ENCODE assay signal across 8 cellular contexts in genomic region chr19:1855828-1856255, GRCh38. TPM values are rescaled to one million over a fixed set of nuclear protein-coding genes. Genes with fewer than 3 reads are reported as not detected.
DNase-seq lines count a peak whose midpoint lies in the region; ATAC-seq and TF ChIP-seq lines count a peak whose summit lies in the region.

No MANE protein-coding gene starts in this region.

- in situ Hi-C loops in G401 (cut with HindIII; ENCODE audit: low sequenced_read_pairs) = no loop called here

- H3K36me3 Mint-ChIP-seq in osteocyte (ENCODE audit: unreplicated experiment) = no peaks in the 10 kb centered on the region

- H3K27ac Mint-ChIP-seq in osteocyte (ENCODE audit: unreplicated experiment) = peak overlapping the region; percentile 91

- H3K4me3 Mint-ChIP-seq in osteocyte (ENCODE audit: unreplicated experiment) = peak overlapping the region; percentile 55

- H3K36me3 ChIP-seq in colonic mucosa = no peaks in the 10 kb centered on the region

- peaks cover 58% of the 10 kb centered on the region for H3K4me1 Mint-ChIP-seq in osteocyte (ENCODE audit: unreplicated experiment)

- intact Hi-C loops in colonic mucosa (cut with DNase I) = no loop called here

- H3K9me3 ChIP-seq in colonic mucosa = no peaks in the 10 kb centered on the region

- H3K9me3 Mint-ChIP-seq in osteocyte (ENCODE audit: unreplicated experiment) = no peaks in the 10 kb centered on the region

- H3K4me3 ChIP-seq in colonic mucosa = peak overlapping the region; percentile 45

- H3K9ac ChIP-seq in colonic mucosa (ENCODE audit: low read depth in 2 of 2, low read length in 2 of 2) = peak overlapping the region; percentile 87 to 98

- H3K27ac ChIP-seq in colonic mucosa = peak overlapping the region; percentile 98

- ATAC-seq in HG03196 (IDR thresholded peaks at IDR 0.05; ENCODE audit: unreplicated experiment) = no peak

- TF ChIP-seq CTCF in colonic mucosa (IDR thresholded peaks at IDR 0.05) (no peak), osteocyte (IDR thresholded peaks at IDR 0.05) (no peak)

- H3K4me1 ChIP-seq in colonic mucosa = peaks cover 52% of the 10 kb centered on the region

- DNase-seq in G401 (ENCODE audit: low spot score) (peak; percentile 19), NCI-H2171 treated with DMSO at 0.1 percent for 48 hours (lab: John Stamatoyannopoulos, UW) (peak; percentile 71), colonic mucosa (peak; percentile 45), osteocyte (ENCODE audit: extremely low spot score, unreplicated experiment) (no peak), NCI-H2107 treated with DMSO at 0.1 percent for 48 hours (lab: John Stamatoyannopoulos, UW; ENCODE audit: unreplicated experiment) (no peak), A172 (ENCODE audit: low spot score) (no peak), NCI-H187 treated with DMSO at 0.1 percent for 48 hours (lab: John Stamatoyannopoulos, UW) (no peak)

- H3K27me3 ChIP-seq in colonic mucosa = no peaks in the 10 kb centered on the region

- no peaks in the 10 kb centered on the region for H3K27me3 Mint-ChIP-seq in osteocyte (ENCODE audit: unreplicated experiment)

RNA-seq across cellular contexts. Expression of gene KLF16, which starts 7.5 kb away (rescaled TPM):
- 27.9 and 29.2 TPM in 2 replicates for total RNA-seq in G401 (2014; rRNA removed; shearing (Covaris generic))
- 10 to 100 TPM; 31.1 to 34.8 TPM for total RNA-seq in colonic mucosa
- total RNA-seq in osteocyte = 25.1 and 26.3 TPM in 2 replicates
- 8.2 and 11.5 TPM in 2 replicates for total RNA-seq in A172 (2014; rRNA removed; shearing (Covaris generic))

RNA-seq across cellular contexts. Expression of gene REXO1, which starts 7.6 kb away (rescaled TPM):
- 7.8 and 10.7 TPM in 2 replicates for total RNA-seq in G401 (2014; rRNA removed; shearing (Covaris generic))
- total RNA-seq in colonic mucosa (10 to 100 TPM; 42.0 to 51.7 TPM), osteocyte (29.8 and 39.3 TPM in 2 replicates)
- total RNA-seq in A172 (2014; rRNA removed; shearing (Covaris generic)) = 8.0 and 30.4 TPM in 2 replicates

RNA-seq across cellular contexts. Expression of gene ABHD17A, which starts 29.5 kb away (rescaled TPM):
- 94.4 and 130 TPM in 2 replicates for total RNA-seq in G401 (2014; rRNA removed; shearing (Covaris generic))
- 10 to 100 TPM; 53.3 to 78.5 TPM for total RNA-seq in colonic mucosa
- 63.4 and 64.0 TPM in 2 replicates for total RNA-seq in osteocyte
- total RNA-seq in A172 (2014; rRNA removed; shearing (Covaris generic)) = 72.6 and 120 TPM in 2 replicates

RNA-seq across cellular contexts. Expression of gene ATP8B3, which starts 43.8 kb away (rescaled TPM):
- total RNA-seq in G401 (2014; rRNA removed; shearing (Covaris generic)) = 2.5 and 5.5 TPM in 2 replicates
- total RNA-seq in colonic mucosa (under 1 TPM; 0.15 to 0.42 TPM), osteocyte (4.6 and 5.2 TPM in 2 replicates)
- 8.6 and 12.4 TPM in 2 replicates for total RNA-seq in A172 (2014; rRNA removed; shearing (Covaris generic))

RNA-seq across cellular contexts. Expression of gene ADAT3, which starts 49.4 kb away (rescaled TPM):
- total RNA-seq in G401 (2014; rRNA removed; shearing (Covaris generic)) = 8.6 and 13.5 TPM in 2 replicates
- total RNA-seq in colonic mucosa (10 to 100 TPM; 14.2 to 24.7 TPM), osteocyte (6.8 and 7.4 TPM in 2 replicates)
- total RNA-seq in A172 (2014; rRNA removed; shearing (Covaris generic)) = 2.3 and 3.7 TPM in 2 replicates

Comparison
In these comparisons a context has a peak if more than half of its experiments do, and no peak if none do; other contexts are left out.
1. DNase-seq: peak in G401 (single experiment), NCI-H2171 treated with DMSO at 0.1 percent for 48 hours (single experiment) and colonic mucosa (single experiment); none in osteocyte (single experiment), NCI-H2107 treated with DMSO at 0.1 percent for 48 hours (single experiment), A172 (single experiment) and NCI-H187 treated with DMSO at 0.1 percent for 48 hours (single experiment).